10 cellular contexts compared by ENCODE assay signal in genomic region chr3:177810162-177810623, GRCh38.
A peak's percentile ranks its signal among the peaks of the same experiment; 100 is the strongest.
DNase-seq lines count a peak whose midpoint lies in the region; ATAC-seq, FAIRE-seq and TF ChIP-seq lines count a peak whose summit lies in the region.
"Had no signal": no experiment of that assay in that cellular context is flagged by ENCODE, and none has a peak within 500 bp of the region (broad histone marks: within the 10 kb centered on the region; RNA-seq: fewer than 3 reads in every experiment).

No MANE protein-coding gene starts in this region.

- POLR2A ChIA-PET in K562 (lab: Yijun Ruan, JAX): no interaction called here

- TF ChIP-seq CTCF in K562 (IDR thresholded peaks at IDR 0.05 in 2 of 3, conservative IDR thresholded peaks at IDR 0.05 in 1 of 3; ENCODE audit: insufficient read depth in 2 of 3, low read depth in 1 of 3, low read length in 3 of 3) (no peak), upper lobe of left lung (IDR thresholded peaks at IDR 0.05) (no peak)

- TF ChIP-seq RAD21 in K562 (CRISPR knock-in tag; conservative IDR thresholded peaks at IDR 0.05 in 1 of 2, IDR thresholded peaks at IDR 0.05 in 1 of 2): no peak

- no peaks in the 10 kb centered on the region for H4K20me1 ChIP-seq in K562 (replicated peaks; ENCODE audit: control insufficient read depth, insufficient read depth, low read length)
- H4K20me1 ChIP-seq: BLaER1 had no signal

- H3K27ac Mint-ChIP-seq in activated naive CD4-positive, alpha-beta T cell treated with anti-CD3 and anti-CD28 coated beads, Interleukin-2, amount 50 U/mL, for 24 hours: peak overlapping the region; percentile 87

- no peaks in the 10 kb centered on the region for H3K9me1 ChIP-seq in K562 (ENCODE audit: control insufficient read depth, insufficient read depth, low read length)

- DNase-seq in activated naive CD4-positive, alpha-beta T cell treated with Interleukin-2 at 50 U/mL for 16 hours: no peak
- no peak for DNase-seq in K562 (ENCODE audit: extremely low read depth in 1 of 4, low spot score in 3 of 4)
- DNase-seq in left lobe of liver (ENCODE audit: low spot score): no peak
- DNase-seq in upper lobe of left lung: no peak
- DNase-seq in SJCRH30: no peak
- DNase-seq in left colon: no peak
- DNase-seq: NCI-H774 had no signal

- no peak overlapping the region for H3K4me2 ChIP-seq in K562 (ENCODE audit: insufficient read depth, low read length)

- H3K4me3 ChIP-seq in K562 (no peak overlapping the region), upper lobe of left lung (no peak overlapping the region), SJCRH30 (no peak overlapping the region)
- H3K4me3 ChIP-seq: BLaER1 had no signal

- H3K9me3 Mint-ChIP-seq in activated naive CD4-positive, alpha-beta T cell treated with anti-CD3 and anti-CD28 coated beads, Interleukin-2, amount 50 U/mL, for 24 hours: no peaks in the 10 kb centered on the region

- FAIRE-seq in K562 (lab: Jason Lieb, UNC): no peak

- ATAC-seq in K562 (no peak), left lobe of liver (peak; percentile 65), upper lobe of left lung (ENCODE audit: low FRiP score in 2 of 2) (peak in 1 of 2 donors; percentile 41), GM18517 (IDR thresholded peaks at IDR 0.05; ENCODE audit: unreplicated experiment) (no peak), left colon (no peak)

- H3K36me3 ChIP-seq in K562 (ENCODE audit: control insufficient read depth, insufficient read depth, low read length) (no peaks in the 10 kb centered on the region), upper lobe of left lung (no peaks in the 10 kb centered on the region), SJCRH30 (no peaks in the 10 kb centered on the region)
- H3K36me3 ChIP-seq: BLaER1 had no signal

- TF ChIP-seq POLR2A in K562 (conservative IDR thresholded peaks at IDR 0.05) (no peak), upper lobe of left lung (IDR thresholded peaks at IDR 0.05) (no peak)

- no peaks in the 10 kb centered on the region for H3K79me2 ChIP-seq in K562 (ENCODE audit: control insufficient read depth, insufficient read depth, low read length)

- no peak overlapping the region for H3K9ac ChIP-seq in K562 (ENCODE audit: insufficient read depth in 1 of 2, low read depth in 2 of 2, low read length in 2 of 2)
- H3K9ac ChIP-seq: BLaER1 had no signal

- in situ Hi-C loops in K562 (cut with MboI): no loop called here

- peak overlapping the region; percentile 51 for H3K4me3 Mint-ChIP-seq in activated naive CD4-positive, alpha-beta T cell treated with anti-CD3 and anti-CD28 coated beads, Interleukin-2, amount 50 U/mL, for 24 hours

- no peak overlapping the region for H2AFZ ChIP-seq in K562 (ENCODE audit: low read depth, low read length)

- no peak overlapping the region for H3K27ac ChIP-seq in K562 (ENCODE audit: extremely low read depth, low read depth, low read length)
- H3K27ac ChIP-seq in upper lobe of left lung: peak overlapping the region; percentile 20 to 42 (median 32)
- H3K27ac ChIP-seq in SJCRH30: no peak overlapping the region
- H3K27ac ChIP-seq: BLaER1 had no signal

- no TSS peak for BruUV-seq in K562 (replicated peaks; lab: Mats Ljungman, UMichigan)

- intact Hi-C loops in K562 (cut with micrococcal nuclease): no loop called here
- intact Hi-C loops in left colon (cut with DNase I, micrococcal nuclease): no loop called here

- TF ChIP-seq EP300 in K562 (IDR thresholded peaks at IDR 0.05; ENCODE audit: low read length): no peak
- peak in 2 of 4 donors; percentile 62 to 66 for TF ChIP-seq EP300 in upper lobe of left lung (IDR thresholded peaks at IDR 0.05)

- no peaks in the 10 kb centered on the region; a peak in 1 of 5 replicates for H3K4me1 ChIP-seq in K562 (replicated peaks in 1 of 2; ENCODE audit: control insufficient read depth in 2 of 2, insufficient read depth in 2 of 2, low read length in 2 of 2)
- H3K4me1 ChIP-seq in upper lobe of left lung: peaks cover 15 to 22% (median 17%) of the 10 kb centered on the region in 4 donors
- peaks cover 10% of the 10 kb centered on the region; the same call in 1 of the 2 replicates for H3K4me1 ChIP-seq in SJCRH30

- no peaks in the 10 kb centered on the region for H3K27me3 Mint-ChIP-seq in activated naive CD4-positive, alpha-beta T cell treated with anti-CD3 and anti-CD28 coated beads, Interleukin-2, amount 50 U/mL, for 24 hours

- 7% methylated on average over 3 of the region's 3 CpGs for WGBS in K562 (ENCODE audit: insufficient coverage, low coverage, missing lambda C conversion rate)
- 20 to 28% methylated on average over 3 of the region's 3 CpGs for WGBS in upper lobe of left lung, 2 donors

- H3K9me3 ChIP-seq in K562 (replicated peaks; ENCODE audit: control insufficient read depth, insufficient read depth, low read depth, low read length): no peaks in the 10 kb centered on the region
- H3K9me3 ChIP-seq in upper lobe of left lung: no peaks in the 10 kb centered on the region
- no peaks in the 10 kb centered on the region for H3K9me3 ChIP-seq in SJCRH30 (replicated peaks)

- CTCF ChIA-PET in K562 (lab: Yijun Ruan, JAX; ENCODE audit: low intra/inter-chr PET ratio): no interaction called here

- H3K27me3 ChIP-seq in K562 (ENCODE audit: control insufficient read depth in 2 of 2, insufficient read depth in 2 of 2, low read length in 2 of 2) (no peaks in the 10 kb centered on the region), upper lobe of left lung (no peaks in the 10 kb centered on the region), SJCRH30 (no peaks in the 10 kb centered on the region)
- H3K27me3 ChIP-seq: BLaER1 had no signal

- H3K4me1 Mint-ChIP-seq in activated naive CD4-positive, alpha-beta T cell treated with anti-CD3 and anti-CD28 coated beads, Interleukin-2, amount 50 U/mL, for 24 hours: peaks cover 20% of the 10 kb centered on the region

- no peaks in the 10 kb centered on the region for H3K36me3 Mint-ChIP-seq in activated naive CD4-positive, alpha-beta T cell treated with anti-CD3 and anti-CD28 coated beads, Interleukin-2, amount 50 U/mL, for 24 hours

TF ChIP-seq in K562, 482 proteins besides CTCF, POLR2A, EP300 and RAD21 (continues in another document):
- TF ChIP-seq OTX1 (CRISPR knock-in tag; IDR thresholded peaks at IDR 0.05): no peak
- peak; percentile 43; the same call in 1 of the 2 replicates for TF ChIP-seq SMARCE1 (IDR thresholded peaks at IDR 0.05)
- no peak for TF ChIP-seq BRF1 (IDR thresholded peaks at IDR 0.05; ENCODE audit: borderline replicate concordance, extremely low read depth, insufficient read length)
- TF ChIP-seq U2AF1 (optimal IDR thresholded peaks at IDR 0.05; ENCODE audit: low read depth, low read length): no peak
- no peak for TF ChIP-seq RBM39 (optimal IDR thresholded peaks at IDR 0.05; ENCODE audit: low read depth, low read length)
- no peak for TF ChIP-seq HNRNPK (IDR thresholded peaks at IDR 0.05; ENCODE audit: low read depth, low read length, poor library complexity, severe bottlenecking)
- TF ChIP-seq MCM3 (IDR thresholded peaks at IDR 0.05): no peak
- TF ChIP-seq TRIM25 (IDR thresholded peaks at IDR 0.05; ENCODE audit: borderline replicate concordance): no peak
- no peak for TF ChIP-seq POU5F1 (IDR thresholded peaks at IDR 0.05; ENCODE audit: borderline replicate concordance, low read depth, low read length, partially characterized antibody)
- TF ChIP-seq NFE2 (IDR thresholded peaks at IDR 0.05; ENCODE audit: low read depth): peak; percentile 79
- TF ChIP-seq PYGO2 (tag; IDR thresholded peaks at IDR 0.05): no peak
- TF ChIP-seq TFAM (CRISPR knock-in tag; conservative IDR thresholded peaks at IDR 0.05): no peak
- TF ChIP-seq ZFX (CRISPR knock-in tag; IDR thresholded peaks at IDR 0.05): no peak
- no peak for TF ChIP-seq E2F5 (CRISPR knock-in tag; IDR thresholded peaks at IDR 0.05)
- TF ChIP-seq GMEB1 (CRISPR knock-in tag; IDR thresholded peaks at IDR 0.05): no peak
- TF ChIP-seq ZNF696 (CRISPR knock-in tag; conservative IDR thresholded peaks at IDR 0.05): no peak

Comparison
In these comparisons a context has a peak if more than half of its experiments do, and no peak if none do; other contexts are left out.
1. H3K27ac ChIP-seq: peak in upper lobe of left lung (4 of 4); none in K562 (single experiment) and SJCRH30 (single experiment).